ENCODE assay signal across 11 cellular contexts in genomic region chr19:38583219-38583984, GRCh38. TPM values are rescaled to one million over a fixed set of nuclear protein-coding genes. Genes with fewer than 3 reads are reported as not detected.
DNase-seq lines count a peak whose midpoint lies in the region; ATAC-seq and TF ChIP-seq lines count a peak whose summit lies in the region.
"Had no signal": no experiment of that assay in that cellular context is flagged by ENCODE, and none has a peak within 500 bp of the region (broad histone marks: within the 10 kb centered on the region; RNA-seq: fewer than 3 reads in every experiment).

No MANE protein-coding gene starts in this region.

- CTCF ChIA-PET in IMR-90 (lab: Yijun Ruan, JAX): no interaction called here
- CTCF ChIA-PET in Caco-2 (lab: Charles Lee): interaction anchor here (0.6 kb wide), 1 partner anchor 642 kb away, joined by 3 read pairs; no protein-coding TSS in a partner anchor
- CTCF ChIA-PET in T-cell (lab: Charles Lee): no interaction called here

- H2BK20ac ChIP-seq in IMR-90 (ENCODE audit: low read depth, low read length): no peak overlapping the region

- H3K27ac Mint-ChIP-seq in Caco-2 (ENCODE audit: unreplicated experiment): no peak overlapping the region
- H3K27ac Mint-ChIP-seq in T-cell: no peak overlapping the region
- H3K27ac Mint-ChIP-seq: activated naive CD4-positive, alpha-beta T cell treated with anti-CD3 and anti-CD28 coated beads for 36 hours had no signal

- no peak overlapping the region for H3K27ac ChIP-seq in IMR-90 (ENCODE audit: insufficient read depth, low read length)

- TF ChIP-seq CTCF in IMR-90 (conservative IDR thresholded peaks at IDR 0.05; ENCODE audit: low read depth, low read length): no peak
- TF ChIP-seq CTCF in Caco-2 (IDR thresholded peaks at IDR 0.05; ENCODE audit: insufficient read depth in 1 of 2, low read depth in 1 of 2, low read length in 1 of 2, severe bottlenecking in 1 of 2, unreplicated experiment in 1 of 2): no peak

- H3K9me3 Mint-ChIP-seq in Caco-2 (ENCODE audit: unreplicated experiment) (no peaks in the 10 kb centered on the region), T-cell (no peaks in the 10 kb centered on the region)
- H3K9me3 Mint-ChIP-seq: activated naive CD4-positive, alpha-beta T cell treated with anti-CD3 and anti-CD28 coated beads for 36 hours had no signal

- no peaks in the 10 kb centered on the region for H3K4me1 ChIP-seq in IMR-90 (ENCODE audit: control insufficient read depth, insufficient read depth, low read length)
- no peaks in the 10 kb centered on the region for H3K4me1 ChIP-seq in Caco-2

- 81% methylated on average over 4 of the region's 14 CpGs; no CpG with 5 or more reads in 1 of the 2 experiments for WGBS in IMR-90 (ENCODE audit: extremely low coverage in 2 of 2, insufficient read length in 1 of 2), 2 experiments

- H2AK9ac ChIP-seq in IMR-90 (replicated peaks; ENCODE audit: low read depth, low read length, poor library complexity): peak overlapping the region; percentile 85

- H3K18ac ChIP-seq in IMR-90 (ENCODE audit: low read depth, low read length): no peak overlapping the region

- H2BK15ac ChIP-seq in IMR-90 (ENCODE audit: low read depth, low read length): no peak overlapping the region

- H3K14ac ChIP-seq in IMR-90 (replicated peaks; ENCODE audit: low read depth, low read length): no peak overlapping the region

- no peak overlapping the region for H4K91ac ChIP-seq in IMR-90 (ENCODE audit: insufficient read depth, low read depth, low read length)

- H3K36me3 ChIP-seq in IMR-90 (ENCODE audit: control insufficient read depth, insufficient read depth, low read length) (no peaks in the 10 kb centered on the region), Caco-2 (ENCODE audit: control insufficient read depth, insufficient read depth, low read length) (no peaks in the 10 kb centered on the region)

- no peaks in the 10 kb centered on the region for H4K20me1 ChIP-seq in IMR-90 (ENCODE audit: insufficient read depth, low read length)

- no peak overlapping the region for H3K23ac ChIP-seq in IMR-90 (ENCODE audit: low read depth, low read length)

- peaks cover 3% of the 10 kb centered on the region; the same call in 1 of the 2 replicates for H3K27me3 ChIP-seq in IMR-90 (ENCODE audit: control insufficient read depth, insufficient read depth, low read length)
- H3K27me3 ChIP-seq in Caco-2 (replicated peaks; ENCODE audit: control insufficient read depth, insufficient read depth, low read length): no peaks in the 10 kb centered on the region

- H3K4me3 ChIP-seq in IMR-90 (ENCODE audit: insufficient read depth, low read depth, low read length): no peak overlapping the region
- no peak overlapping the region for H3K4me3 ChIP-seq in Caco-2 (ENCODE audit: low read depth, low read length)

- no peaks in the 10 kb centered on the region for H3K79me1 ChIP-seq in IMR-90 (ENCODE audit: low read depth in 1 of 2, low read length in 2 of 2)

- TF ChIP-seq POLR2A in IMR-90 (IDR thresholded peaks at IDR 0.05; ENCODE audit: low read depth, low read length): no peak

- H2AFZ ChIP-seq in IMR-90 (replicated peaks; ENCODE audit: low read length, poor library complexity): peak overlapping the region; percentile 43

- no peak overlapping the region for H3K4me2 ChIP-seq in IMR-90 (ENCODE audit: low read depth, low read length)

- H3K9me3 ChIP-seq in IMR-90 (ENCODE audit: control insufficient read depth, insufficient read depth, low read length) (no peaks in the 10 kb centered on the region), Caco-2 (no peaks in the 10 kb centered on the region)

- no peak overlapping the region for H4K5ac ChIP-seq in IMR-90 (ENCODE audit: low read depth, low read length)

- POLR2A ChIA-PET in IMR-90 (lab: Charles Lee; ENCODE audit: unreplicated experiment): no interaction called here
- POLR2A ChIA-PET in Caco-2 (lab: Charles Lee): no interaction called here
- POLR2A ChIA-PET in T-cell (lab: Charles Lee): no interaction called here

- no peak overlapping the region for H3K4ac ChIP-seq in IMR-90 (ENCODE audit: low read depth, low read length)

- peaks cover 6% of the 10 kb centered on the region for H3K4me1 Mint-ChIP-seq in Caco-2 (ENCODE audit: low read depth, unreplicated experiment)
- H3K4me1 Mint-ChIP-seq in T-cell: peaks cover 6 to 18% (median 9%) of the 10 kb centered on the region in 3 donors

- no peaks in the 10 kb centered on the region for H3K27me3 Mint-ChIP-seq in Caco-2 (ENCODE audit: insufficient read depth, unreplicated experiment)
- no peaks in the 10 kb centered on the region for H3K27me3 Mint-ChIP-seq in T-cell

- no peak overlapping the region for H2AK5ac ChIP-seq in IMR-90 (ENCODE audit: low read depth, low read length)

- DNase-seq in IMR-90 (no peak), germinal center (ENCODE audit: low spot score) (peak; percentile 44), Caco-2 (no peak), T-cell (no peak), AML-193 (lab: John Stamatoyannopoulos, UW) (no peak), KBM-7 (no peak)
- DNase-seq: activated naive CD4-positive, alpha-beta T cell treated with anti-CD3 and anti-CD28 coated beads for 36 hours; DND-41; NCI-H446 had no signal

- H4K8ac ChIP-seq in IMR-90 (ENCODE audit: low read depth in 2 of 2, low read length in 2 of 2): no peak overlapping the region

- H3K36me3 Mint-ChIP-seq in Caco-2 (ENCODE audit: insufficient read depth, unreplicated experiment) (no peaks in the 10 kb centered on the region), T-cell (peaks cover 10% of the 10 kb centered on the region)

- no peak overlapping the region for H3K56ac ChIP-seq in IMR-90 (ENCODE audit: extremely low read depth, insufficient read depth, low read length)

- dilution Hi-C loops in IMR-90 (cut with HindIII; ENCODE audit: low sequenced_read_pairs, unreplicated experiment): no loop called here

- H3K4me3 Mint-ChIP-seq in Caco-2 (ENCODE audit: unreplicated experiment): no peak overlapping the region
- H3K4me3 Mint-ChIP-seq in T-cell: no peak overlapping the region
- H3K4me3 Mint-ChIP-seq: activated naive CD4-positive, alpha-beta T cell treated with anti-CD3 and anti-CD28 coated beads for 36 hours had no signal

- no peak for TF ChIP-seq RAD21 in IMR-90 (IDR thresholded peaks at IDR 0.05; ENCODE audit: low read length)

- intact Hi-C loops in IMR-90 (cut with micrococcal nuclease) (no loop called here), Caco-2 (cut with micrococcal nuclease; ENCODE audit: unreplicated experiment) (no loop called here)

- no peak overlapping the region for H2BK5ac ChIP-seq in IMR-90 (ENCODE audit: low read depth, low read length, poor library complexity, severe bottlenecking)

- ATAC-seq in GM18502 (IDR thresholded peaks at IDR 0.05; ENCODE audit: poor library complexity, unreplicated experiment) (peak; percentile 72), GM21528 (IDR thresholded peaks at IDR 0.05; ENCODE audit: low FRiP score, unreplicated experiment) (peak; percentile 70), IMR-90 (ENCODE audit: low read depth) (no peak), T-cell (replicated peaks in 1 of 4) (no peak)

- no peak overlapping the region for H3K9ac ChIP-seq in IMR-90 (ENCODE audit: low read depth, low read length)

- H3K9me1 ChIP-seq in IMR-90 (ENCODE audit: insufficient read depth, low read length): no peaks in the 10 kb centered on the region

- in situ Hi-C loops in IMR-90 (cut with MboI; ENCODE audit: low sequenced_read_pairs) (no loop called here), KBM-7 (cut with MboI; ENCODE audit: low pct_unique_long_range_greater_than_20kb, low sequenced_read_pairs) (no loop called here)

- BruUV-seq in IMR-90 (replicated peaks; lab: Mats Ljungman, UMichigan) (no TSS peak), Caco-2 (replicated peaks; lab: Mats Ljungman, UMichigan) (no TSS peak)

- H2BK120ac ChIP-seq in IMR-90 (ENCODE audit: low read depth, low read length): no peak overlapping the region

TF ChIP-seq in IMR-90, 13 proteins besides CTCF, POLR2A, EP300 and RAD21:
- TF ChIP-seq FOS (IDR thresholded peaks at IDR 0.05; ENCODE audit: low read depth, low read length): no peak
TF ChIP-seq in IMR-90: peak in this region for 0.

RNA-seq across cellular contexts. Expression of gene MAP4K1, which starts 34.4 kb away (rescaled TPM):
- total RNA-seq in IMR-90 (2012; rRNA removed): not detected in 2 replicates
- polyA plus RNA-seq in IMR-90 (2012; rRNA removed): 0.16 and 0.22 TPM in 2 replicates
- polyA plus RNA-seq in IMR-90 (2012; cell fraction: cytosol; rRNA removed): 0.04 and 0.38 TPM in 2 replicates
- 1.5 and 1.7 TPM in 2 replicates for polyA plus RNA-seq in IMR-90 (2012; cell fraction: nucleus; rRNA removed; ENCODE audit: low replicate concordance)
- total RNA-seq in Caco-2 (2022): 1.7 and 2.4 TPM in 2 replicates
- 100 to 1,000 TPM; 243 to 417 (median 329) TPM for total RNA-seq in T-cell

RNA-seq across cellular contexts. Expression of gene EIF3K, which starts 35.6 kb away (rescaled TPM):
- total RNA-seq in IMR-90 (2012; rRNA removed): 965 and 1,137 TPM in 2 replicates
- 524 and 575 TPM in 2 replicates for polyA plus RNA-seq in IMR-90 (2012; rRNA removed)
- 561 and 960 TPM in 2 replicates for polyA plus RNA-seq in IMR-90 (2012; cell fraction: cytosol; rRNA removed)
- 263 and 486 TPM in 2 replicates for polyA plus RNA-seq in IMR-90 (2012; cell fraction: nucleus; rRNA removed; ENCODE audit: low replicate concordance)
- total RNA-seq in Caco-2 (2022): 354 and 380 TPM in 2 replicates
- 100 to 1,000 TPM; 317 to 352 (median 319) TPM for total RNA-seq in T-cell

Comparison
In these comparisons a context has a peak if more than half of its experiments do, and no peak if none do; other contexts are left out.
1. ATAC-seq: peak in GM18502 (single experiment) and GM21528 (single experiment); none in IMR-90 (single experiment) and T-cell (0 of 4).
2. RNA of gene MAP4K1, which starts 34.4 kb away (total RNA-seq): 243 to 417 TPM in T-cell; 1.7 to 2.4 TPM in Caco-2 and not detected in IMR-90; every median in the first group is over 10 times any median in the second.